In the genomic region with DNA sequence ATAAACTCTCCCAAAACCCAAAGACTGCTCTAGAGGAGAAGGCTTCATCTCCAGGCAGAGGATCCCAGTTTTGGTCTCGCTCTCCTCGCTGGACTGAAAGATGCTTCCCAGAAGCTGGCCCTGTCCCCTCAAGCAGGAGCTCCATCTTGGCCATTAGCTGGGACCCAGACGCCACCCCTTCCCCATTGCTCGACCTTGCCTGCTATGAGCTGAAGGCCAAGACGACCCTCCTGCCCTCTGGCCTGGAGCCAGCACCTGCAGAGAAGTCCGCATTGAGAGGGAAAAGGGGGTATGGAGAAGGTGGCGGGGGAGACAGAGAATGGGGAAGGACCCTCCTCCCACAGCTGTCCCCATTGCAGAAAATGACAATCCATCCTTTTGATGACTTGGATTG, we compare ENCODE assay signal across 20 cellular contexts. TPM values are rescaled to one million over a fixed set of nuclear protein-coding genes. Genes with fewer than 3 reads are reported as not detected.
DNase-seq lines count a peak whose midpoint lies in the region; ATAC-seq and TF ChIP-seq lines count a peak whose summit lies in the region.
"Had no signal": no experiment of that assay in that cellular context is flagged by ENCODE, and none has a peak within 500 bp of the region (broad histone marks: within the 10 kb centered on the region; RNA-seq: fewer than 3 reads in every experiment).

No MANE protein-coding gene starts in this region.

- TF ChIP-seq RAD21 in IMR-90 (IDR thresholded peaks at IDR 0.05; ENCODE audit: low read length) = no peak

- peak overlapping the region in 1 of 2 experiments; percentile 19; a peak in 2 of 4 replicates for H4K8ac ChIP-seq in IMR-90 (ENCODE audit: low read depth in 2 of 2, low read length in 2 of 2)
- peak overlapping the region; percentile 67 for H4K8ac ChIP-seq in mesenchymal stem cell (ENCODE audit: low read length)

- dilution Hi-C loops in IMR-90 (cut with HindIII; ENCODE audit: low sequenced_read_pairs, unreplicated experiment) = no loop called here

- no peak overlapping the region for H3K56ac ChIP-seq in IMR-90 (ENCODE audit: extremely low read depth, insufficient read depth, low read length)

- no peaks in the 10 kb centered on the region; the same call in 1 of the 2 replicates for H3K9me1 ChIP-seq in IMR-90 (ENCODE audit: insufficient read depth, low read length)

- POLR2A ChIA-PET in IMR-90 (lab: Charles Lee; ENCODE audit: unreplicated experiment) = interaction anchor here (0.6 kb wide), 1 partner anchor 312 kb away, joined by 5 read pairs; no protein-coding TSS in a partner anchor

- H2BK5ac ChIP-seq in IMR-90 (ENCODE audit: low read depth, low read length, poor library complexity, severe bottlenecking) = peak overlapping the region; percentile 28
- H2BK5ac ChIP-seq in mesenchymal stem cell (ENCODE audit: low read depth, low read length, poor library complexity, severe bottlenecking) = no peak overlapping the region

- peak overlapping the region; percentile 84 for H2BK120ac ChIP-seq in IMR-90 (ENCODE audit: low read depth, low read length)
- peak overlapping the region; percentile 64 for H2BK120ac ChIP-seq in mesenchymal stem cell (ENCODE audit: low read depth, low read length)

- H2BK15ac ChIP-seq in IMR-90 (ENCODE audit: low read depth, low read length) (no peak overlapping the region), mesenchymal stem cell (ENCODE audit: low read depth, poor library complexity, severe bottlenecking) (no peak overlapping the region)

- H3K9ac ChIP-seq in BLaER1 (peak overlapping the region; percentile 10; the same call in 1 of the 2 replicates), IMR-90 (ENCODE audit: low read depth, low read length) (no peak overlapping the region; the same call in 1 of the 2 replicates), mesenchymal stem cell (ENCODE audit: low read length) (no peak overlapping the region)

- 0 out of 2 replicates have a peak overlapping the region, but pooled peaks have one; percentile 31 for H3K14ac ChIP-seq in IMR-90 (replicated peaks; ENCODE audit: low read depth, low read length)
- peak overlapping the region in 1 of 2 experiments; percentile 30 for H3K14ac ChIP-seq in mesenchymal stem cell (ENCODE audit: low read length in 2 of 2)

- H2BK12ac ChIP-seq in mesenchymal stem cell (ENCODE audit: low read length in 2 of 2) = peak overlapping the region; percentile 51 to 93

- H3K9me3 ChIP-seq in BLaER1 (no peaks in the 10 kb centered on the region), IMR-90 (ENCODE audit: control insufficient read depth, insufficient read depth, low read length) (no peaks in the 10 kb centered on the region), mesenchymal stem cell (ENCODE audit: control insufficient read depth, low read length) (no peaks in the 10 kb centered on the region), osteoblast (ENCODE audit: low read depth, low read length) (no peaks in the 10 kb centered on the region)
- H3K9me3 ChIP-seq: BE2C had no signal

- in situ Hi-C loops in IMR-90 (cut with MboI; ENCODE audit: low sequenced_read_pairs) = no loop called here
- in situ Hi-C loops in G401 (cut with HindIII; ENCODE audit: low sequenced_read_pairs) = no loop called here

- no peaks in the 10 kb centered on the region for H3K79me1 ChIP-seq in IMR-90 (ENCODE audit: low read depth in 1 of 2, low read length in 2 of 2)
- no peaks in the 10 kb centered on the region for H3K79me1 ChIP-seq in mesenchymal stem cell (replicated peaks; ENCODE audit: low read length, poor library complexity, severe bottlenecking)

- H4K5ac ChIP-seq in IMR-90 (ENCODE audit: low read depth, low read length) = peak overlapping the region; percentile 87

- no peak for TF ChIP-seq CTCF in IMR-90 (conservative IDR thresholded peaks at IDR 0.05; ENCODE audit: low read depth, low read length)
- TF ChIP-seq CTCF in osteoblast (IDR thresholded peaks at IDR 0.05; ENCODE audit: extremely low read depth, low read depth, low read length) = no peak

- H3K4ac ChIP-seq in IMR-90 (ENCODE audit: low read depth, low read length) (peak overlapping the region; percentile 80), mesenchymal stem cell (ENCODE audit: low read depth in 1 of 2, low read length in 2 of 2) (peak overlapping the region in 1 of 2 experiments; percentile 45)

- H3K18ac ChIP-seq in IMR-90 (ENCODE audit: low read depth, low read length) (peak overlapping the region; percentile 90), mesenchymal stem cell (ENCODE audit: low read depth in 1 of 2, low read length in 2 of 2) (peak overlapping the region in 1 of 2 experiments; percentile 79)

- H3K36me3 ChIP-seq in BLaER1 (peaks cover 6% of the 10 kb centered on the region; the same call in 1 of the 2 replicates), IMR-90 (ENCODE audit: control insufficient read depth, insufficient read depth, low read length) (no peaks in the 10 kb centered on the region), mesenchymal stem cell (ENCODE audit: control insufficient read depth in 1 of 2, insufficient read depth in 2 of 2, low read depth in 1 of 2, low read length in 2 of 2) (peaks cover 6 to 13% of the 10 kb centered on the region in 2 experiments), osteoblast (ENCODE audit: insufficient read depth, low read length) (no peaks in the 10 kb centered on the region)
- H3K36me3 ChIP-seq: BE2C had no signal

- WGBS in IMR-90 (ENCODE audit: extremely low coverage in 2 of 2, insufficient read length in 1 of 2), 2 experiments = no CpG with 5 or more reads among the region's 7 CpGs
- WGBS in mesenchymal stem cell = 69% methylated on average over 6 of the region's 7 CpGs

- H3K4me2 ChIP-seq in BLaER1 (peak overlapping the region; percentile 57), IMR-90 (ENCODE audit: low read depth, low read length) (peak overlapping the region; percentile 46; the same call in 1 of the 2 replicates), mesenchymal stem cell (ENCODE audit: low read length, poor library complexity, severe bottlenecking) (no peak overlapping the region), osteoblast (ENCODE audit: insufficient read depth, low read length) (no peak overlapping the region)

- H4K20me1 ChIP-seq in BLaER1 (no peaks in the 10 kb centered on the region), IMR-90 (ENCODE audit: insufficient read depth, low read length) (no peaks in the 10 kb centered on the region), osteoblast (ENCODE audit: insufficient read depth, low read length) (no peaks in the 10 kb centered on the region)

- H3K79me2 ChIP-seq in osteoblast (ENCODE audit: insufficient read depth, low read length) = no peaks in the 10 kb centered on the region

- peak overlapping the region; percentile 49; the same call in 1 of the 2 replicates for H2BK20ac ChIP-seq in IMR-90 (ENCODE audit: low read depth, low read length)

- no peak for DNase-seq in IMR-90
- no peak for DNase-seq in mesenchymal stem cell
- peak; percentile 72 for DNase-seq in osteoblast (ENCODE audit: insufficient read length, low spot score, missing footprints)
- no peak for DNase-seq in G401 (ENCODE audit: low spot score)
- DNase-seq in HCEC 1CT = no peak
- no peak for DNase-seq in DMS53 (lab: John Stamatoyannopoulos, UW)
- DNase-seq: ACHN; BE2C; Calu3; CD8-positive, alpha-beta T cell; DMS 273 treated with DMSO at 0.1 percent for 48 hours; GDM1; GOT3 had no signal

- H3K4me3 ChIP-seq in BLaER1 (no peak overlapping the region), IMR-90 (ENCODE audit: insufficient read depth, low read depth, low read length) (no peak overlapping the region), mesenchymal stem cell (ENCODE audit: insufficient read depth in 1 of 2, low read depth in 1 of 2, low read length in 2 of 2) (no peak overlapping the region), osteoblast (ENCODE audit: insufficient read depth, low read length) (no peak overlapping the region)
- H3K4me3 ChIP-seq: K562 had no signal

- intact Hi-C loops in IMR-90 (cut with micrococcal nuclease) = no loop called here

- H2AFZ ChIP-seq in IMR-90 (replicated peaks; ENCODE audit: low read length, poor library complexity) = no peak overlapping the region
- H2AFZ ChIP-seq in mesenchymal stem cell (ENCODE audit: low read depth, low read length) = no peak overlapping the region
- H2AFZ ChIP-seq in osteoblast (ENCODE audit: low read length) = no peak overlapping the region

- H2AK5ac ChIP-seq in IMR-90 (ENCODE audit: low read depth, low read length) = peak overlapping the region; percentile 72; the same call in 1 of the 2 replicates
- H2AK5ac ChIP-seq in mesenchymal stem cell (ENCODE audit: low read length, severe bottlenecking) = no peak overlapping the region

- CTCF ChIA-PET in IMR-90 (lab: Yijun Ruan, JAX) = interaction anchor here (0.6 to 1.3 kb wide), 3 partner anchors 20 to 180 kb away, joined by 4 to 5 read pairs (median 4); no protein-coding TSS in a partner anchor

- ATAC-seq in IMR-90 (ENCODE audit: low read depth) = no peak
- ATAC-seq in HG03571 (IDR thresholded peaks at IDR 0.05; ENCODE audit: unreplicated experiment) = no peak
- ATAC-seq: CD8-positive, alpha-beta T cell; K562 had no signal

- H3K27ac ChIP-seq in BLaER1 (peak overlapping the region; percentile 3; the same call in 1 of the 2 replicates), IMR-90 (ENCODE audit: insufficient read depth, low read length) (peak overlapping the region; percentile 79; the same call in 1 of the 2 replicates), mesenchymal stem cell (ENCODE audit: low read length, poor library complexity, severe bottlenecking) (no peak overlapping the region), osteoblast (ENCODE audit: low read depth, low read length) (no peak overlapping the region)
- H3K27ac ChIP-seq: HL-60 had no signal

- H3K27me3 ChIP-seq in BLaER1 (no peaks in the 10 kb centered on the region), IMR-90 (ENCODE audit: control insufficient read depth, insufficient read depth, low read length) (no peaks in the 10 kb centered on the region), mesenchymal stem cell (ENCODE audit: control insufficient read depth in 1 of 2, insufficient read depth in 1 of 2, low read length in 2 of 2) (peaks cover 0 to 9% of the 10 kb centered on the region in 2 experiments), osteoblast (ENCODE audit: insufficient read depth, low read length) (no peaks in the 10 kb centered on the region)
- H3K27me3 ChIP-seq: BE2C had no signal

- TF ChIP-seq POLR2A in IMR-90 (IDR thresholded peaks at IDR 0.05; ENCODE audit: low read depth, low read length) = no peak

- H4K91ac ChIP-seq in IMR-90 (ENCODE audit: insufficient read depth, low read depth, low read length) = peak overlapping the region; percentile 52; the same call in 1 of the 2 replicates
- H4K91ac ChIP-seq in mesenchymal stem cell (ENCODE audit: low read length) = peak overlapping the region; percentile 85

- no TSS peak for BruUV-seq in IMR-90 (replicated peaks; lab: Mats Ljungman, UMichigan)

- H2AK9ac ChIP-seq in IMR-90 (replicated peaks; ENCODE audit: low read depth, low read length, poor library complexity) = no peak overlapping the region

- H3K4me1 ChIP-seq in BLaER1 (peaks cover 61% of the 10 kb centered on the region), IMR-90 (ENCODE audit: control insufficient read depth, insufficient read depth, low read length) (peaks cover 23% of the 10 kb centered on the region), mesenchymal stem cell (ENCODE audit: control insufficient read depth, insufficient read depth, low read depth, low read length) (peaks cover 14% of the 10 kb centered on the region), osteoblast (ENCODE audit: insufficient read depth, low read length) (no peaks in the 10 kb centered on the region)
- H3K4me1 ChIP-seq: BE2C had no signal

- H3K23ac ChIP-seq in IMR-90 (ENCODE audit: low read depth, low read length) (no peak overlapping the region), mesenchymal stem cell (ENCODE audit: low read length in 2 of 2) (no peak overlapping the region)

RNA-seq across cellular contexts. Expression of gene RCVRN, which starts 3.6 kb away (rescaled TPM):
- total RNA-seq in IMR-90 (2012; rRNA removed) (not detected in 2 replicates), osteoblast (not detected in 2 replicates)
- not detected in 2 replicates for polyA plus RNA-seq in IMR-90 (2012; rRNA removed)
- polyA plus RNA-seq in IMR-90 (2012; cell fraction: cytosol; rRNA removed) = not detected in 2 replicates
- 0.02 and 0.41 TPM in 2 replicates for polyA plus RNA-seq in IMR-90 (2012; cell fraction: nucleus; rRNA removed; ENCODE audit: low replicate concordance)
- polyA plus RNA-seq in mesenchymal stem cell (2013, experiment 1 of 2) = 1.4 TPM
- 1.4 TPM for polyA plus RNA-seq in mesenchymal stem cell (2013, experiment 2 of 2)
- total RNA-seq in G401 (2014; rRNA removed; shearing (Covaris generic)) = not detected in 2 replicates
- total RNA-seq: A172, Calu3, H7, HT1080, K562 had no signal
- polyA plus RNA-seq: K562 had no signal

Comparison
In these comparisons a context has a peak if more than half of its experiments do, and no peak if none do; other contexts are left out.
1. H3K27ac ChIP-seq: peak in BLaER1 (single experiment) and IMR-90 (single experiment); none in mesenchymal stem cell (single experiment) and osteoblast (single experiment).
2. H3K4me2 ChIP-seq: peak in BLaER1 (single experiment) and IMR-90 (single experiment); none in mesenchymal stem cell (single experiment) and osteoblast (single experiment).